1 cellular context compared by ENCODE assay signal in the genomic region with DNA sequence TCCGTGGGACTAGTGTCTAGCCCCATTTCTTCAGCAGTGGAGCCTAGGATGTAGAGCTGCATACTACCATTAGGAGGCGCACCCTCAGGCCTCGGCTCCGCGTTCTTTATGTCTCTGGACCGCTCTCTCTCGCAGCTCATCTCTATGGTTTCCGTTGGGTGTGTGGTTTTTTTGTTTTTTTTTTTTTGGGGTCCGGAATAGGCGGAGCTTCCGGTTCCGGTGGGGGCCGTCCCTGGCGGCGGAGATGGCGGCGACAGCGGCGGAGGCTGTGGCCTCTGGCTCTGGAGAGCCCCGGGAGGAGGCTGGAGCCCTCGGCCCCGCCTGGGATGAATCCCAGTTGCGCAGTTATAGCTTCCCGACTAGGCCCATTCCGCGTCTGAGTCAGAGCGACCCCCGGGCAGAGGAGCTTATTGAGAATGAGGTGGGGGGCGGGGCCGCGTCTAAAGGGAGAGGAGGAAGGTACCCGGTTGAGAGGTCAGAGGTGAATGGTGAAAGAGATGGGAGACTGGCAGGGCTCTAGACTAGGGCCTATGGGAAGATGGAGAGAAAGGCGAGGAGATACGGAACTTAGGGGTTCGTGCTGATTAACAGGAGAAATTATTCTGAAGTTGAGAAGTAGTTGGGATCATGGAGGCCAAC.
TF ChIP-seq lines count a peak whose summit lies in the region.

A gene (plus strand): TSS at position 229 of the 639 bp plus-strand sequence. CDS start 16 bp downstream, at position 245.

TF ChIP-seq in WTC11, 78 proteins besides CTCF, POLR2A, EP300 and RAD21 (continued from another document and continues in another):
- TF ChIP-seq, protein P1, sequence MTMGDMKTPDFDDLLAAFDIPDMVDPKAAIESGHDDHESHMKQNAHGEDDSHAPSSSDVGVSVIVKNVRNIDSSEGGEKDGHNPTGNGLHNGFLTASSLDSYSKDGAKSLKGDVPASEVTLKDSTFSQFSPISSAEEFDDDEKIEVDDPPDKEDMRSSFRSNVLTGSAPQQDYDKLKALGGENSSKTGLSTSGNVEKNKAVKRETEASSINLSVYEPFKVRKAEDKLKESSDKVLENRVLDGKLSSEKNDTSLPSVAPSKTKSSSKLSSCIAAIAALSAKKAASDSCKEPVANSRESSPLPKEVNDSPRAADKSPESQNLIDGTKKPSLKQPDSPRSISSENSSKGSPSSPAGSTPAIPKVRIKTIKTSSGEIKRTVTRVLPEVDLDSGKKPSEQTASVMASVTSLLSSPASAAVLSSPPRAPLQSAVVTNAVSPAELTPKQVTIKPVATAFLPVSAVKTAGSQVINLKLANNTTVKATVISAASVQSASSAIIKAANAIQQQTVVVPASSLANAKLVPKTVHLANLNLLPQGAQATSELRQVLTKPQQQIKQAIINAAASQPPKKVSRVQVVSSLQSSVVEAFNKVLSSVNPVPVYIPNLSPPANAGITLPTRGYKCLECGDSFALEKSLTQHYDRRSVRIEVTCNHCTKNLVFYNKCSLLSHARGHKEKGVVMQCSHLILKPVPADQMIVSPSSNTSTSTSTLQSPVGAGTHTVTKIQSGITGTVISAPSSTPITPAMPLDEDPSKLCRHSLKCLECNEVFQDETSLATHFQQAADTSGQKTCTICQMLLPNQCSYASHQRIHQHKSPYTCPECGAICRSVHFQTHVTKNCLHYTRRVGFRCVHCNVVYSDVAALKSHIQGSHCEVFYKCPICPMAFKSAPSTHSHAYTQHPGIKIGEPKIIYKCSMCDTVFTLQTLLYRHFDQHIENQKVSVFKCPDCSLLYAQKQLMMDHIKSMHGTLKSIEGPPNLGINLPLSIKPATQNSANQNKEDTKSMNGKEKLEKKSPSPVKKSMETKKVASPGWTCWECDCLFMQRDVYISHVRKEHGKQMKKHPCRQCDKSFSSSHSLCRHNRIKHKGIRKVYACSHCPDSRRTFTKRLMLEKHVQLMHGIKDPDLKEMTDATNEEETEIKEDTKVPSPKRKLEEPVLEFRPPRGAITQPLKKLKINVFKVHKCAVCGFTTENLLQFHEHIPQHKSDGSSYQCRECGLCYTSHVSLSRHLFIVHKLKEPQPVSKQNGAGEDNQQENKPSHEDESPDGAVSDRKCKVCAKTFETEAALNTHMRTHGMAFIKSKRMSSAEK (CRISPR knock-in tag; IDR thresholded peaks at IDR 0.05; ENCODE audit: borderline replicate concordance), result no peak
- TF ChIP-seq, protein P2, sequence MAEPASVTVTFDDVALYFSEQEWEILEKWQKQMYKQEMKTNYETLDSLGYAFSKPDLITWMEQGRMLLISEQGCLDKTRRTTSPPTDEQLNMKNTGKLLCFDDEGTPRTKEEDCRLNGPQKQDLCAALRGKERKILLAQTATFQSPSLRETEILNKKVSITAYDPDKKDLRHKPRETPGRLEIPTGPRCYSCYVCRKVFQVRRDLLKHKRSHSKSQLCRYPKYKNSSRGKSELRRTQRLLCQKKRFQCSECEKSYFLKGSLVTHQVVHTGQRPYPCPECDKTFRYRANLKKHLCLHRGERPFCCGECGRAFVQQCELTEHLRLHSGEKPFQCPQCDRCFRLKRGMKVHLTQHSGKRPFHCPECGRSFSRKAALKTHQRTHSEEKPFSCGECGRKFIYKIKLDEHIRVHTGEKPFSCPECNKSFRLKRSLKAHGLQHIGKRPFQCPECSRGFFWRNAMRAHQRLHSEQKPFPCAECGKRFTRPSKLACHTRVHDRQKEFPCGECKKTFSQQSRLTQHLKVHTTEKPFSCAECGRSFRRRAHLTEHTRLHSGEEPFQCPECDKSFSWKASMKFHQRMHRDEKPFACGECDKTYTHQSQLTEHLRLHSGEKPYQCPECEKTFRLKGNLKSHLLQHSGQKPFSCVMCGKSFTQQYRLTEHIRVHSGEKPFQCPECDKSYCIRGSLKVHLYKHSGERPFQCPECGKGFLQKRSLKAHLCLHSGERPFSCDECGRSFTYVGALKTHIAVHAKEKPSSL (CRISPR knock-in tag; conservative IDR thresholded peaks at IDR 0.05), result no peak
- TF ChIP-seq CREB1 (CRISPR knock-in tag; IDR thresholded peaks at IDR 0.05), result no peak
- TF ChIP-seq GTF2I (CRISPR knock-in tag; conservative IDR thresholded peaks at IDR 0.05), result no peak
- TF ChIP-seq TP53 (CRISPR knock-in tag; IDR thresholded peaks at IDR 0.05), result no peak
- TF ChIP-seq ZNF416 (CRISPR knock-in tag; IDR thresholded peaks at IDR 0.05), result no peak
- TF ChIP-seq JUN (CRISPR knock-in tag; IDR thresholded peaks at IDR 0.05), result no peak
- TF ChIP-seq, protein P3, sequence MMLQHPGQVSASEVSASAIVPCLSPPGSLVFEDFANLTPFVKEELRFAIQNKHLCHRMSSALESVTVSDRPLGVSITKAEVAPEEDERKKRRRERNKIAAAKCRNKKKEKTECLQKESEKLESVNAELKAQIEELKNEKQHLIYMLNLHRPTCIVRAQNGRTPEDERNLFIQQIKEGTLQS (CRISPR knock-in tag; conservative IDR thresholded peaks at IDR 0.05), result no peak
- TF ChIP-seq, protein P4, sequence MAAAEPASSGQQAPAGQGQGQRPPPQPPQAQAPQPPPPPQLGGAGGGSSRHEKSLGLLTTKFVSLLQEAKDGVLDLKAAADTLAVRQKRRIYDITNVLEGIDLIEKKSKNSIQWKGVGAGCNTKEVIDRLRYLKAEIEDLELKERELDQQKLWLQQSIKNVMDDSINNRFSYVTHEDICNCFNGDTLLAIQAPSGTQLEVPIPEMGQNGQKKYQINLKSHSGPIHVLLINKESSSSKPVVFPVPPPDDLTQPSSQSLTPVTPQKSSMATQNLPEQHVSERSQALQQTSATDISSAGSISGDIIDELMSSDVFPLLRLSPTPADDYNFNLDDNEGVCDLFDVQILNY (CRISPR knock-in tag; IDR thresholded peaks at IDR 0.05), result no peak
- no peak for TF ChIP-seq OVOL2 (CRISPR knock-in tag; IDR thresholded peaks at IDR 0.05; ENCODE audit: borderline replicate concordance)
- TF ChIP-seq SMAD4 (CRISPR knock-in tag; IDR thresholded peaks at IDR 0.05), result no peak
- TF ChIP-seq, protein P5, sequence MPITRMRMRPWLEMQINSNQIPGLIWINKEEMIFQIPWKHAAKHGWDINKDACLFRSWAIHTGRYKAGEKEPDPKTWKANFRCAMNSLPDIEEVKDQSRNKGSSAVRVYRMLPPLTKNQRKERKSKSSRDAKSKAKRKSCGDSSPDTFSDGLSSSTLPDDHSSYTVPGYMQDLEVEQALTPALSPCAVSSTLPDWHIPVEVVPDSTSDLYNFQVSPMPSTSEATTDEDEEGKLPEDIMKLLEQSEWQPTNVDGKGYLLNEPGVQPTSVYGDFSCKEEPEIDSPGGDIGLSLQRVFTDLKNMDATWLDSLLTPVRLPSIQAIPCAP (CRISPR knock-in tag; IDR thresholded peaks at IDR 0.05), result no peak
- no peak for TF ChIP-seq NFYB (CRISPR knock-in tag; conservative IDR thresholded peaks at IDR 0.05; ENCODE audit: low read depth)
- TF ChIP-seq HMGA2 (CRISPR knock-in tag; IDR thresholded peaks at IDR 0.05), result no peak
- TF ChIP-seq, protein P6, sequence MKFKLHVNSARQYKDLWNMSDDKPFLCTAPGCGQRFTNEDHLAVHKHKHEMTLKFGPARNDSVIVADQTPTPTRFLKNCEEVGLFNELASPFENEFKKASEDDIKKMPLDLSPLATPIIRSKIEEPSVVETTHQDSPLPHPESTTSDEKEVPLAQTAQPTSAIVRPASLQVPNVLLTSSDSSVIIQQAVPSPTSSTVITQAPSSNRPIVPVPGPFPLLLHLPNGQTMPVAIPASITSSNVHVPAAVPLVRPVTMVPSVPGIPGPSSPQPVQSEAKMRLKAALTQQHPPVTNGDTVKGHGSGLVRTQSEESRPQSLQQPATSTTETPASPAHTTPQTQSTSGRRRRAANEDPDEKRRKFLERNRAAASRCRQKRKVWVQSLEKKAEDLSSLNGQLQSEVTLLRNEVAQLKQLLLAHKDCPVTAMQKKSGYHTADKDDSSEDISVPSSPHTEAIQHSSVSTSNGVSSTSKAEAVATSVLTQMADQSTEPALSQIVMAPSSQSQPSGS (CRISPR knock-in tag; IDR thresholded peaks at IDR 0.05; ENCODE audit: borderline replicate concordance, low read depth), result no peak
- TF ChIP-seq, protein P7, sequence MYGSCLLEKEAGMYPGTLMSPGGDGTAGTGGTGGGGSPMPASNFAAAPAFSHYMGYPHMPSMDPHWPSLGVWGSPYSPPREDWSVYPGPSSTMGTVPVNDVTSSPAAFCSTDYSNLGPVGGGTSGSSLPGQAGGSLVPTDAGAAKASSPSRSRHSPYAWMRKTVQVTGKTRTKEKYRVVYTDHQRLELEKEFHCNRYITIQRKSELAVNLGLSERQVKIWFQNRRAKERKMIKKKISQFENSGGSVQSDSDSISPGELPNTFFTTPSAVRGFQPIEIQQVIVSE (CRISPR knock-in tag; IDR thresholded peaks at IDR 0.05; ENCODE audit: borderline replicate concordance), result no peak
- 0 out of 2 replicates have a peak, but pooled peaks have one; percentile 41 for TF ChIP-seq TEAD1 (CRISPR knock-in tag; IDR thresholded peaks at IDR 0.05)
- TF ChIP-seq, protein P8, sequence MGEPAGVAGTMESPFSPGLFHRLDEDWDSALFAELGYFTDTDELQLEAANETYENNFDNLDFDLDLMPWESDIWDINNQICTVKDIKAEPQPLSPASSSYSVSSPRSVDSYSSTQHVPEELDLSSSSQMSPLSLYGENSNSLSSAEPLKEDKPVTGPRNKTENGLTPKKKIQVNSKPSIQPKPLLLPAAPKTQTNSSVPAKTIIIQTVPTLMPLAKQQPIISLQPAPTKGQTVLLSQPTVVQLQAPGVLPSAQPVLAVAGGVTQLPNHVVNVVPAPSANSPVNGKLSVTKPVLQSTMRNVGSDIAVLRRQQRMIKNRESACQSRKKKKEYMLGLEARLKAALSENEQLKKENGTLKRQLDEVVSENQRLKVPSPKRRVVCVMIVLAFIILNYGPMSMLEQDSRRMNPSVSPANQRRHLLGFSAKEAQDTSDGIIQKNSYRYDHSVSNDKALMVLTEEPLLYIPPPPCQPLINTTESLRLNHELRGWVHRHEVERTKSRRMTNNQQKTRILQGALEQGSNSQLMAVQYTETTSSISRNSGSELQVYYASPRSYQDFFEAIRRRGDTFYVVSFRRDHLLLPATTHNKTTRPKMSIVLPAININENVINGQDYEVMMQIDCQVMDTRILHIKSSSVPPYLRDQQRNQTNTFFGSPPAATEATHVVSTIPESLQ (CRISPR knock-in tag; IDR thresholded peaks at IDR 0.05), result no peak
- TF ChIP-seq NFATC4 (CRISPR knock-in tag; IDR thresholded peaks at IDR 0.05), result no peak
- TF ChIP-seq MYBL2 (CRISPR knock-in tag; IDR thresholded peaks at IDR 0.05), result peak; percentile 67
- TF ChIP-seq, protein P9, sequence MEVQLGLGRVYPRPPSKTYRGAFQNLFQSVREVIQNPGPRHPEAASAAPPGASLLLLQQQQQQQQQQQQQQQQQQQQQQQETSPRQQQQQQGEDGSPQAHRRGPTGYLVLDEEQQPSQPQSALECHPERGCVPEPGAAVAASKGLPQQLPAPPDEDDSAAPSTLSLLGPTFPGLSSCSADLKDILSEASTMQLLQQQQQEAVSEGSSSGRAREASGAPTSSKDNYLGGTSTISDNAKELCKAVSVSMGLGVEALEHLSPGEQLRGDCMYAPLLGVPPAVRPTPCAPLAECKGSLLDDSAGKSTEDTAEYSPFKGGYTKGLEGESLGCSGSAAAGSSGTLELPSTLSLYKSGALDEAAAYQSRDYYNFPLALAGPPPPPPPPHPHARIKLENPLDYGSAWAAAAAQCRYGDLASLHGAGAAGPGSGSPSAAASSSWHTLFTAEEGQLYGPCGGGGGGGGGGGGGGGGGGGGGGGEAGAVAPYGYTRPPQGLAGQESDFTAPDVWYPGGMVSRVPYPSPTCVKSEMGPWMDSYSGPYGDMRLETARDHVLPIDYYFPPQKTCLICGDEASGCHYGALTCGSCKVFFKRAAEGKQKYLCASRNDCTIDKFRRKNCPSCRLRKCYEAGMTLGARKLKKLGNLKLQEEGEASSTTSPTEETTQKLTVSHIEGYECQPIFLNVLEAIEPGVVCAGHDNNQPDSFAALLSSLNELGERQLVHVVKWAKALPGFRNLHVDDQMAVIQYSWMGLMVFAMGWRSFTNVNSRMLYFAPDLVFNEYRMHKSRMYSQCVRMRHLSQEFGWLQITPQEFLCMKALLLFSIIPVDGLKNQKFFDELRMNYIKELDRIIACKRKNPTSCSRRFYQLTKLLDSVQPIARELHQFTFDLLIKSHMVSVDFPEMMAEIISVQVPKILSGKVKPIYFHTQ (CRISPR knock-in tag; IDR thresholded peaks at IDR 0.05), result no peak
- TF ChIP-seq SP1 (CRISPR knock-in tag; conservative IDR thresholded peaks at IDR 0.05), result peak; percentile 89
- TF ChIP-seq FOXJ3 (CRISPR knock-in tag; IDR thresholded peaks at IDR 0.05; ENCODE audit: borderline replicate concordance), result no peak
- no peak for TF ChIP-seq ZNF423 (CRISPR knock-in tag; IDR thresholded peaks at IDR 0.05)
- no peak for TF ChIP-seq KAT7 (CRISPR knock-in tag; IDR thresholded peaks at IDR 0.05; ENCODE audit: borderline replicate concordance)
- no peak for TF ChIP-seq SMAD3 (CRISPR knock-in tag; IDR thresholded peaks at IDR 0.05; ENCODE audit: borderline replicate concordance)
- peak; percentile 36; the same call in 1 of the 2 replicates for TF ChIP-seq FOXP1 (CRISPR knock-in tag; IDR thresholded peaks at IDR 0.05; ENCODE audit: borderline replicate concordance)
- TF ChIP-seq, protein P10, sequence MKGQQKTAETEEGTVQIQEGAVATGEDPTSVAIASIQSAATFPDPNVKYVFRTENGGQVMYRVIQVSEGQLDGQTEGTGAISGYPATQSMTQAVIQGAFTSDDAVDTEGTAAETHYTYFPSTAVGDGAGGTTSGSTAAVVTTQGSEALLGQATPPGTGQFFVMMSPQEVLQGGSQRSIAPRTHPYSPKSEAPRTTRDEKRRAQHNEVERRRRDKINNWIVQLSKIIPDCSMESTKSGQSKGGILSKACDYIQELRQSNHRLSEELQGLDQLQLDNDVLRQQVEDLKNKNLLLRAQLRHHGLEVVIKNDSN (CRISPR knock-in tag; IDR thresholded peaks at IDR 0.05), result no peak
- TF ChIP-seq, protein P11, sequence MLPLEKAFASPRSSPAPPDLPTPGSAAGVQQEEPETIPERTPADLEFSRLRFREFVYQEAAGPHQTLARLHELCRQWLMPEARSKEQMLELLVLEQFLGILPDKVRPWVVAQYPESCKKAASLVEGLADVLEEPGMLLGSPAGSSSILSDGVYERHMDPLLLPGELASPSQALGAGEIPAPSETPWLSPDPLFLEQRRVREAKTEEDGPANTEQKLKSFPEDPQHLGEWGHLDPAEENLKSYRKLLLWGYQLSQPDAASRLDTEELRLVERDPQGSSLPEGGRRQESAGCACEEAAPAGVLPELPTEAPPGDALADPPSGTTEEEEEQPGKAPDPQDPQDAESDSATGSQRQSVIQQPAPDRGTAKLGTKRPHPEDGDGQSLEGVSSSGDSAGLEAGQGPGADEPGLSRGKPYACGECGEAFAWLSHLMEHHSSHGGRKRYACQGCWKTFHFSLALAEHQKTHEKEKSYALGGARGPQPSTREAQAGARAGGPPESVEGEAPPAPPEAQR (CRISPR knock-in tag; IDR thresholded peaks at IDR 0.05), result no peak
- no peak for TF ChIP-seq MXD4 (CRISPR knock-in tag; IDR thresholded peaks at IDR 0.05; ENCODE audit: borderline replicate concordance)
- TF ChIP-seq ETV6 (CRISPR knock-in tag; IDR thresholded peaks at IDR 0.05), result 0 out of 2 replicates have a peak, but pooled peaks have one; percentile 55
- TF ChIP-seq ATF1 (CRISPR knock-in tag; IDR thresholded peaks at IDR 0.05), result no peak
- TF ChIP-seq ZNF232 (CRISPR knock-in tag; IDR thresholded peaks at IDR 0.05), result 0 out of 2 replicates have a peak, but pooled peaks have one; percentile 60
- TF ChIP-seq ZNF396 (CRISPR knock-in tag; IDR thresholded peaks at IDR 0.05; ENCODE audit: borderline replicate concordance), result no peak
- no peak for TF ChIP-seq NR1H2 (CRISPR knock-in tag; IDR thresholded peaks at IDR 0.05)
- TF ChIP-seq ZNF138 (CRISPR knock-in tag; conservative IDR thresholded peaks at IDR 0.05), result no peak
- TF ChIP-seq PRRX2 (CRISPR knock-in tag; IDR thresholded peaks at IDR 0.05), result no peak
- no peak for TF ChIP-seq RELA (CRISPR knock-in tag; IDR thresholded peaks at IDR 0.05; ENCODE audit: borderline replicate concordance)
- no peak for TF ChIP-seq ELF4 (CRISPR knock-in tag; IDR thresholded peaks at IDR 0.05; ENCODE audit: low read depth)
